Comparison of ENCODE assay signal across 9 cellular contexts in genomic region chr19:7337380-7338194, GRCh38. TPM values are rescaled to one million over a fixed set of nuclear protein-coding genes. Genes with fewer than 3 reads are reported as not detected.
DNase-seq lines count a peak whose midpoint lies in the region; ATAC-seq and TF ChIP-seq lines count a peak whose summit lies in the region.
"Had no signal": no experiment of that assay in that cellular context is flagged by ENCODE, and none has a peak within 500 bp of the region (broad histone marks: within the 10 kb centered on the region; RNA-seq: fewer than 3 reads in every experiment).

No MANE protein-coding gene starts in this region.

- TF ChIP-seq EP300 in gastroesophageal sphincter (IDR thresholded peaks at IDR 0.05), result no peak

- H3K9ac ChIP-seq in KMS-11, result peak overlapping the region; percentile 32; the same call in 1 of the 2 replicates

- no peak for TF ChIP-seq POLR2A in gastroesophageal sphincter (IDR thresholded peaks at IDR 0.05)

- in situ Hi-C loops in brain microvascular endothelial cell (cut with HindIII; ENCODE audit: low pct_ligation_motif_present, low sequenced_read_pairs), result no loop called here

- H3K4me1 ChIP-seq in KMS-11 (ENCODE audit: low read depth, poor library complexity, severe bottlenecking) (peaks cover 77% of the 10 kb centered on the region), gastroesophageal sphincter (no peaks in the 10 kb centered on the region)

- DNase-seq in NCI-H774 (lab: John Stamatoyannopoulos, UW), result no peak
- no peak for DNase-seq in NCI-H82 (lab: John Stamatoyannopoulos, UW)
- DNase-seq in brain microvascular endothelial cell, result no peak
- no peak for DNase-seq in NCI-H2081 (lab: John Stamatoyannopoulos, UW)

- WGBS in gastroesophageal sphincter (ENCODE audit: low coverage in 1 of 2), 2 donors, result 64 to 86% methylated on average over 4 to 7 of the region's 12 CpGs

- no peaks in the 10 kb centered on the region for H3K79me2 ChIP-seq in KMS-11 (ENCODE audit: insufficient read depth, low read depth)

- H3K4me3 ChIP-seq in KMS-11 (IDR thresholded peaks at IDR 0.05; ENCODE audit: insufficient read depth, low read depth, low read length) (no peak overlapping the region), gastroesophageal sphincter (no peak overlapping the region), brain microvascular endothelial cell (ENCODE audit: low read depth, low read length) (no peak overlapping the region)
- H3K4me3 ChIP-seq: SJSA1 had no signal

- H3K27me3 ChIP-seq in KMS-11 (ENCODE audit: insufficient read depth, low read depth) (no peaks in the 10 kb centered on the region), gastroesophageal sphincter (no peaks in the 10 kb centered on the region), brain microvascular endothelial cell (replicated peaks) (no peaks in the 10 kb centered on the region)

- no peaks in the 10 kb centered on the region for H3K36me3 ChIP-seq in KMS-11 (ENCODE audit: insufficient read depth)
- H3K36me3 ChIP-seq in gastroesophageal sphincter, result no peaks in the 10 kb centered on the region
- H3K36me3 ChIP-seq in brain microvascular endothelial cell (replicated peaks), result no peaks in the 10 kb centered on the region
- H3K36me3 ChIP-seq: SJSA1 had no signal

- ATAC-seq in GM18508 (IDR thresholded peaks at IDR 0.05; ENCODE audit: insufficient read depth, unreplicated experiment), result peak; percentile 60
- peak; percentile 66 for ATAC-seq in GM21619 (IDR thresholded peaks at IDR 0.05; ENCODE audit: unreplicated experiment)
- ATAC-seq in gastroesophageal sphincter, result peak; percentile 31

- H2AFZ ChIP-seq in KMS-11 (ENCODE audit: low read depth), result peak overlapping the region; percentile 64

- no peaks in the 10 kb centered on the region for H4K20me1 ChIP-seq in KMS-11 (ENCODE audit: insufficient read depth)

- H3K27ac ChIP-seq in KMS-11 (peak overlapping the region; percentile 90), gastroesophageal sphincter (peak overlapping the region in 1 of 4 donors; percentile 4), brain microvascular endothelial cell (no peak overlapping the region)
- H3K27ac ChIP-seq: SJSA1 had no signal

- TF ChIP-seq CTCF in KMS-11 (conservative IDR thresholded peaks at IDR 0.05; ENCODE audit: low read depth, low read length), result 0 out of 2 replicates have a peak, but pooled peaks have one; percentile 23
- TF ChIP-seq CTCF in gastroesophageal sphincter (IDR thresholded peaks at IDR 0.05), result no peak
- TF ChIP-seq CTCF in brain microvascular endothelial cell (IDR thresholded peaks at IDR 0.05; ENCODE audit: low read depth, low read length, missing control alignments), result no peak

- H3K4me2 ChIP-seq in KMS-11, result peak overlapping the region; percentile 91

- no peaks in the 10 kb centered on the region for H3K9me3 ChIP-seq in gastroesophageal sphincter
- H3K9me3 ChIP-seq: SJSA1 had no signal

RNA-seq across cellular contexts. Expression of gene ARHGEF18, which starts 11.2 kb away (rescaled TPM):
- 10 to 100 TPM; 21.3 to 45.2 (median 30.4) TPM for total RNA-seq in gastroesophageal sphincter

RNA-seq across cellular contexts. Expression of gene INSR, which starts 43.4 kb away (rescaled TPM):
- total RNA-seq in gastroesophageal sphincter, result 10 to 100 TPM; 67.6 to 95.6 (median 81.2) TPM
